In the genomic region with DNA sequence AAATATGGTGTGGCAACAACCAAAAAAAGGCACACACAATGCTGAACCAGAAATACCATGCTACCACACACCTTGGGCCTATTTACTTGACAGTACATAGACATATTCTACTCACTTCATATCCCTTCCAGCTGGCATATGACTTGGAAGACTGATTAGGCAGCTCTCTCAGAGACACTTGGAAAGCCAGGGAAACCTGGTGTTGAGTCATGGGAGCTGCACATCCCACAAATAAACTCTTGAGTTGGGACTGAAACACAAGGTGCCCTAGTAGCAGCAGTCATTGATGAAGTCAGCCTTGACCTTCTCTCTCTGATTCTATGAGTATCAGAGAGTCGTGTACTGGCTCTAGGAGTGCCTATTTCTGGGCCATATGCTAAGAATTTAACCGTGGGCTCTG, we compare ENCODE assay signal across 21 cellular contexts.
"Had no signal": no experiment of that assay in that cellular context is flagged by ENCODE, and none has a peak within 500 bp of the region (broad histone marks: within the 10 kb centered on the region; RNA-seq: fewer than 3 reads in every experiment).

No MANE protein-coding gene starts in this region.

- H3K27me3 ChIP-seq: left lung, sigmoid colon, stomach had no signal

- H3K9me3 ChIP-seq: left lung, pancreas, psoas muscle, sigmoid colon, stomach had no signal

- H3K36me3 Mint-ChIP-seq: naive B cell had no signal

- H3K27ac Mint-ChIP-seq: naive B cell, nephron had no signal

- H3K27ac ChIP-seq: left lung, pancreas, psoas muscle, sigmoid colon, skin epidermis, stomach had no signal

- H3K4me3 Mint-ChIP-seq: naive B cell, nephron had no signal

- H3K36me3 ChIP-seq: left lung, pancreas, sigmoid colon, stomach had no signal

- H3K4me1 ChIP-seq: left lung, pancreas, psoas muscle, sigmoid colon, stomach had no signal

- DNase-seq: cerebellar nuclear complex; dermis blood vessel endothelial cell; foreskin melanocyte; head of caudate nucleus; hippocampal formation; left lung; mesenchymal stem cell; naive B cell; occipital lobe; pancreas; psoas muscle; sigmoid colon; stimulated activated CD4-positive, alpha-beta T cell treated with anti-CD3 and anti-CD28 coated beads, Interleukin-2, amount 100 ng/mL, for 24 hours; stimulated activated CD4-positive, alpha-beta T cell treated with anti-CD3 and anti-CD28 coated beads, Interleukin-4, amount 100 ng/mL, for 4 hours; stimulated activated naive CD4-positive, alpha-beta T cell; stomach; substantia nigra; trophoblast cell had no signal

- H3K27me3 Mint-ChIP-seq: naive B cell had no signal

- H3K4me1 Mint-ChIP-seq: naive B cell, nephron had no signal

- H3K4me3 ChIP-seq: left lung, lung, pancreas, psoas muscle, sigmoid colon, skin epidermis, stomach had no signal

- H3K9me3 Mint-ChIP-seq: nephron had no signal

- ATAC-seq: left lung, pancreas, psoas muscle had no signal
